15 cellular contexts compared by ENCODE assay signal in genomic region chr2:195343942-195344530, GRCh38.
DNase-seq lines count a peak whose midpoint lies in the region; ATAC-seq lines count a peak whose summit lies in the region.
"Had no signal": no experiment of that assay in that cellular context is flagged by ENCODE, and none has a peak within 500 bp of the region (broad histone marks: within the 10 kb centered on the region; RNA-seq: fewer than 3 reads in every experiment).

No MANE protein-coding gene starts in this region.

- no peak overlapping the region for H3K4me3 ChIP-seq in skeletal muscle satellite cell (ENCODE audit: low read length)

- peak; percentile 43 for ATAC-seq in HG03432 (IDR thresholded peaks at IDR 0.05; ENCODE audit: unreplicated experiment)
- peak; percentile 23 for ATAC-seq in activated T-helper 17 cell treated with anti-CD3 and anti-CD28 coated beads, Interleukin-2, amount 50 U/mL, for 72 hours (replicated peaks)
- ATAC-seq: activated CD8-positive, alpha-beta T cell treated with anti-CD3 and anti-CD28 coated beads for 36 hours; left colon; Panc1 had no signal

- no peaks in the 10 kb centered on the region for H3K36me3 Mint-ChIP-seq in activated T-helper 17 cell treated with anti-CD3 and anti-CD28 coated beads, Interleukin-2, amount 50 U/mL, for 72 hours (ENCODE audit: low read depth)
- H3K36me3 Mint-ChIP-seq: activated naive CD8-positive, alpha-beta T cell had no signal

- no peak overlapping the region for H3K4me3 Mint-ChIP-seq in activated T-helper 17 cell treated with anti-CD3 and anti-CD28 coated beads, Interleukin-2, amount 50 U/mL, for 72 hours
- H3K4me3 Mint-ChIP-seq: activated CD8-positive, alpha-beta T cell treated with anti-CD3 and anti-CD28 coated beads for 36 hours; activated naive CD8-positive, alpha-beta T cell; nephron had no signal

- no peak overlapping the region for H3K27ac Mint-ChIP-seq in activated T-helper 17 cell treated with anti-CD3 and anti-CD28 coated beads, Interleukin-2, amount 50 U/mL, for 72 hours
- H3K27ac Mint-ChIP-seq: activated CD8-positive, alpha-beta T cell treated with anti-CD3 and anti-CD28 coated beads for 36 hours; activated naive CD8-positive, alpha-beta T cell; nephron had no signal

- H3K9me3 Mint-ChIP-seq in activated T-helper 17 cell treated with anti-CD3 and anti-CD28 coated beads, Interleukin-2, amount 50 U/mL, for 72 hours = no peaks in the 10 kb centered on the region
- H3K9me3 Mint-ChIP-seq: activated CD8-positive, alpha-beta T cell treated with anti-CD3 and anti-CD28 coated beads for 36 hours had no signal

- no peaks in the 10 kb centered on the region for H3K9me3 ChIP-seq in skeletal muscle satellite cell (replicated peaks; ENCODE audit: low read length)

- H3K4me1 Mint-ChIP-seq in activated T-helper 17 cell treated with anti-CD3 and anti-CD28 coated beads, Interleukin-2, amount 50 U/mL, for 72 hours = no peaks in the 10 kb centered on the region
- H3K4me1 Mint-ChIP-seq: nephron had no signal

- H3K27me3 ChIP-seq in skeletal muscle satellite cell (ENCODE audit: control insufficient read depth, insufficient read depth, low read length) = no peaks in the 10 kb centered on the region

- H3K9ac ChIP-seq in skeletal muscle satellite cell (ENCODE audit: low read depth, low read length) = no peak overlapping the region

- H3K4me2 ChIP-seq in skeletal muscle satellite cell (ENCODE audit: low read length) = peak overlapping the region; percentile 37

- DNase-seq in NOMO-1 treated with DMSO at 0.1 percent for 48 hours (lab: John Stamatoyannopoulos, UW; ENCODE audit: unreplicated experiment) = peak; percentile 47
- no peak for DNase-seq in NOMO-1 treated with dmso at 0.1 percent for 144 hours (lab: John Stamatoyannopoulos, UW; ENCODE audit: unreplicated experiment)
- DNase-seq in globus pallidus (ENCODE audit: low spot score) = no peak
- no peak for DNase-seq in UCSD-AML1 (lab: John Stamatoyannopoulos, UW; ENCODE audit: unreplicated experiment)
- no peak for DNase-seq in stimulated activated CD4-positive, alpha-beta T cell treated with anti-CD3 and anti-CD28 coated beads, Interleukin-4, amount 100 ng/mL, for 1 hour
- DNase-seq: activated CD8-positive, alpha-beta T cell treated with anti-CD3 and anti-CD28 coated beads for 36 hours; DMS 273 treated with DMSO at 0.1 percent for 48 hours; left colon; NCI-H2029 treated with DMSO at 0.1 percent for 48 hours had no signal

- H3K4me1 ChIP-seq in skeletal muscle satellite cell (ENCODE audit: control insufficient read depth, insufficient read depth, low read length) = peaks cover 6% of the 10 kb centered on the region

- no peaks in the 10 kb centered on the region for H3K36me3 ChIP-seq in skeletal muscle satellite cell (ENCODE audit: insufficient read depth, low read length)

- H3K27me3 Mint-ChIP-seq in activated T-helper 17 cell treated with anti-CD3 and anti-CD28 coated beads, Interleukin-2, amount 50 U/mL, for 72 hours = no peaks in the 10 kb centered on the region
- H3K27me3 Mint-ChIP-seq: activated CD8-positive, alpha-beta T cell treated with anti-CD3 and anti-CD28 coated beads for 36 hours; activated naive CD8-positive, alpha-beta T cell had no signal
